ENCODE assay signal across 8 cellular contexts in the genomic region with DNA sequence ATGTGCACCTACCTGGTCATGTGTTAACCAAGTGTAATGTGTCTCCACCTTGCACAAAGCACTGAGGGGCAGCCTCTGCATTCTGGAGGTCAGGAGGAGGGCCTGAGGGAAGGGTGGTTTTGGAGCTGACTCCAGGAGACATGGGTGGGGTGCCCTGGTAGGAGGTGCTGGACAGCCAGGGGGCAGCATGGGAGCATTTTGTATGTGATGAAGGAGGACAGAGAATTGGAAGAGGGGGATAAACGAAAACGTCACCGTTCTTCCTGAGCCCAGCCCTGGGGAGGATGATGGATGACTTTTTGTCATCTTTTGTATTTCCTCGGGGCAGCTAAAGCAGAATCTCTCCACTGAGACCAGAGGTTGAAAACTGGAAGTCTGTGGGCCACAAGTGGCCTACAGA.
DNase-seq lines count a peak whose midpoint lies in the region; ATAC-seq, FAIRE-seq and TF ChIP-seq lines count a peak whose summit lies in the region.

No MANE protein-coding gene starts in this region.

- H3K4me2 ChIP-seq in keratinocyte (ENCODE audit: control insufficient read depth, extremely low read depth, insufficient read depth, low read depth, low read length): no peak overlapping the region

- H3K9me1 ChIP-seq in keratinocyte (ENCODE audit: control insufficient read depth, extremely low read depth, insufficient read depth, low read length): no peaks in the 10 kb centered on the region

- no peak overlapping the region for H3K9ac ChIP-seq in keratinocyte (ENCODE audit: control insufficient read depth, extremely low read depth, insufficient read depth, low read length)

- CTCF ChIA-PET in AG04450 (lab: Charles Lee) (interaction anchor here (0.7 to 1.3 kb wide), 4 partner anchors 9 to 696 kb away, joined by 3 read pairs; no protein-coding TSS in a partner anchor), WTC11 (lab: Charles Lee) (interaction anchor here (1.1 to 1.2 kb wide), 2 partner anchors 25 to 30 kb away, joined by 3 read pairs; no protein-coding TSS in a partner anchor)

- H3K4me1 Mint-ChIP-seq in WTC11: peaks cover 29% of the 10 kb centered on the region

- dilution Hi-C loops in keratinocyte (cut with MboI; ENCODE audit: extremely low pct_ligation_motif_present, low sequenced_read_pairs): no loop called here

- no peak for FAIRE-seq in keratinocyte (lab: Jason Lieb, UNC)
- no peak for FAIRE-seq in GM19239 (lab: Jason Lieb, UNC)

- no peaks in the 10 kb centered on the region for H3K36me3 Mint-ChIP-seq in WTC11

- no peak overlapping the region for H2AFZ ChIP-seq in keratinocyte (ENCODE audit: control insufficient read depth, low read length)

- no peak for DNase-seq in AG04450 (ENCODE audit: low read depth, low spot score)
- peak; percentile 25 for DNase-seq in H4 (ENCODE audit: low spot score)
- DNase-seq in WTC11 (ENCODE audit: low spot score): peak; percentile 66
- no peak for DNase-seq in keratinocyte (ENCODE audit: low read depth, low spot score)
- DNase-seq in GM19239 (ENCODE audit: insufficient read length, low spot score): no peak

- H3K9me3 ChIP-seq in AG04450 (ENCODE audit: control insufficient read depth, insufficient read depth, low read length) (no peaks in the 10 kb centered on the region), keratinocyte (ENCODE audit: control insufficient read depth, low read depth, low read length) (no peaks in the 10 kb centered on the region)

- 0 out of 2 replicates have a peak overlapping the region, but pooled peaks have one; percentile 17 for H3K27ac Mint-ChIP-seq in WTC11

- H3K27ac ChIP-seq in AG04450 (ENCODE audit: low read depth, low read length): no peak overlapping the region
- no peak overlapping the region for H3K27ac ChIP-seq in keratinocyte (ENCODE audit: control insufficient read depth, insufficient read depth, low read length)

- ATAC-seq in WTC11 (peak; percentile 79), GM21529 (IDR thresholded peaks at IDR 0.05; ENCODE audit: unreplicated experiment) (no peak), GM21360 (IDR thresholded peaks at IDR 0.05; ENCODE audit: unreplicated experiment) (no peak), HG02840 (IDR thresholded peaks at IDR 0.05; ENCODE audit: low FRiP score, unreplicated experiment) (no peak)

- H3K79me2 ChIP-seq in keratinocyte (ENCODE audit: control insufficient read depth, insufficient read depth, low read length): no peaks in the 10 kb centered on the region

- no peaks in the 10 kb centered on the region for H3K9me3 Mint-ChIP-seq in WTC11

- TF ChIP-seq CTCF in AG04450 (IDR thresholded peaks at IDR 0.05; ENCODE audit: low read depth, low read length) (peak; percentile 50), WTC11 (IDR thresholded peaks at IDR 0.05) (peak; percentile 11; the same call in 1 of the 2 replicates), keratinocyte (optimal IDR thresholded peaks at IDR 0.05 in 1 of 3, IDR thresholded peaks at IDR 0.05 in 1 of 3, conservative IDR thresholded peaks at IDR 0.05 in 1 of 3; ENCODE audit: extremely low read depth in 1 of 3, insufficient read depth in 2 of 3, low read length in 3 of 3) (peak; percentile 7 to 45 (median 28))

- POLR2A ChIA-PET in AG04450 (lab: Yijun Ruan, JAX) (no interaction called here), WTC11 (lab: Charles Lee) (no interaction called here)

- no peaks in the 10 kb centered on the region for H3K36me3 ChIP-seq in keratinocyte (ENCODE audit: control insufficient read depth in 2 of 2, extremely low read depth in 1 of 2, insufficient read depth in 2 of 2, low read length in 2 of 2)

- H3K27me3 ChIP-seq in AG04450 (ENCODE audit: control insufficient read depth, insufficient read depth, low read length) (no peaks in the 10 kb centered on the region), keratinocyte (ENCODE audit: control insufficient read depth, extremely low read depth, insufficient read depth, low read length) (no peaks in the 10 kb centered on the region)

- no peaks in the 10 kb centered on the region for H3K27me3 Mint-ChIP-seq in WTC11 (ENCODE audit: low read depth)

- no peaks in the 10 kb centered on the region for H3K4me1 ChIP-seq in keratinocyte (ENCODE audit: control insufficient read depth, extremely low read depth, insufficient read depth, low read length)

- H3K4me3 ChIP-seq in AG04450 (ENCODE audit: low read depth, low read length) (no peak overlapping the region), keratinocyte (ENCODE audit: control insufficient read depth in 2 of 3, extremely low read depth in 1 of 3, insufficient read depth in 2 of 3, low read depth in 1 of 3, low read length in 3 of 3) (no peak overlapping the region)

- no peaks in the 10 kb centered on the region for H4K20me1 ChIP-seq in keratinocyte (ENCODE audit: control insufficient read depth, extremely low read depth, insufficient read depth, low read length)

- no peak overlapping the region for H3K4me3 Mint-ChIP-seq in WTC11

TF ChIP-seq in WTC11, 78 proteins besides CTCF, POLR2A, EP300 and RAD21:
- TF ChIP-seq ZNF232 (CRISPR knock-in tag; IDR thresholded peaks at IDR 0.05): no peak
- TF ChIP-seq ZBTB21 (CRISPR knock-in tag; IDR thresholded peaks at IDR 0.05; ENCODE audit: borderline replicate concordance): no peak
- TF ChIP-seq, protein P1, sequence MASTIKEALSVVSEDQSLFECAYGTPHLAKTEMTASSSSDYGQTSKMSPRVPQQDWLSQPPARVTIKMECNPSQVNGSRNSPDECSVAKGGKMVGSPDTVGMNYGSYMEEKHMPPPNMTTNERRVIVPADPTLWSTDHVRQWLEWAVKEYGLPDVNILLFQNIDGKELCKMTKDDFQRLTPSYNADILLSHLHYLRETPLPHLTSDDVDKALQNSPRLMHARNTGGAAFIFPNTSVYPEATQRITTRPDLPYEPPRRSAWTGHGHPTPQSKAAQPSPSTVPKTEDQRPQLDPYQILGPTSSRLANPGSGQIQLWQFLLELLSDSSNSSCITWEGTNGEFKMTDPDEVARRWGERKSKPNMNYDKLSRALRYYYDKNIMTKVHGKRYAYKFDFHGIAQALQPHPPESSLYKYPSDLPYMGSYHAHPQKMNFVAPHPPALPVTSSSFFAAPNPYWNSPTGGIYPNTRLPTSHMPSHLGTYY (CRISPR knock-in tag; IDR thresholded peaks at IDR 0.05): no peak
- TF ChIP-seq TEAD1 (CRISPR knock-in tag; IDR thresholded peaks at IDR 0.05): no peak
TF ChIP-seq in WTC11: peak in this region for 0.

Comparison
In these comparisons a context has a peak if more than half of its experiments do, and no peak if none do; other contexts are left out.
1. DNase-seq: peak in H4 (single experiment) and WTC11 (single experiment); none in AG04450 (single experiment), keratinocyte (single experiment) and GM19239 (single experiment).
2. Peak in every context shown above with its lines, with median percentiles within 50 percentile points of each other: CTCF ChIP-seq.